In genomic region chr14:85744573-85744972, GRCh38 we compare ENCODE assay signal across 3 cellular contexts.
"Had no signal": no experiment of that assay in that cellular context is flagged by ENCODE, and none has a peak within 500 bp of the region (broad histone marks: within the 10 kb centered on the region; RNA-seq: fewer than 3 reads in every experiment).

No MANE protein-coding gene starts in this region.

- DNase-seq: GDM1, GF-D8 had no signal

- H3K4me3 ChIP-seq: GM12878 had no signal
